ENCODE assay signal across 17 cellular contexts in genomic region chr1:45667321-45668111, GRCh38. TPM values are rescaled to one million over a fixed set of nuclear protein-coding genes. Genes with fewer than 3 reads are reported as not detected.
DNase-seq lines count a peak whose midpoint lies in the region; ATAC-seq and TF ChIP-seq lines count a peak whose summit lies in the region.
"Had no signal": no experiment of that assay in that cellular context is flagged by ENCODE, and none has a peak within 500 bp of the region (broad histone marks: within the 10 kb centered on the region; RNA-seq: fewer than 3 reads in every experiment).

No MANE protein-coding gene starts in this region.

- H3K27ac Mint-ChIP-seq in CD8-positive, alpha-beta T cell, result peak overlapping the region; percentile 5
- H3K27ac Mint-ChIP-seq in endodermal cell, result peak overlapping the region; percentile 69

- H3K27ac ChIP-seq in left ventricle myocardium inferior (replicated peaks) (peak overlapping the region; percentile 0), endodermal cell (ENCODE audit: low read depth, low read length) (no peak overlapping the region), psoas muscle (peak overlapping the region; percentile 33), suprapubic skin (no peak overlapping the region)
- no peak overlapping the region for H3K27ac ChIP-seq in CD8-positive, alpha-beta T cell (ENCODE audit: low read depth, low read length)
- H3K27ac ChIP-seq: A549, KMS-11 had no signal

- H3K36me3 Mint-ChIP-seq in CD8-positive, alpha-beta T cell, result peaks cover 26% of the 10 kb centered on the region
- H3K36me3 Mint-ChIP-seq in endodermal cell (ENCODE audit: low read depth), result peaks cover 29% of the 10 kb centered on the region

- H3K9me3 Mint-ChIP-seq in CD8-positive, alpha-beta T cell, result no peaks in the 10 kb centered on the region
- peaks cover 3% of the 10 kb centered on the region for H3K9me3 Mint-ChIP-seq in endodermal cell

- no peak for TF ChIP-seq POLR2A in suprapubic skin (IDR thresholded peaks at IDR 0.05)

- no peak for ATAC-seq in CD8-positive, alpha-beta T cell
- ATAC-seq in psoas muscle, result peak; percentile 33 to 60 (median 38)
- ATAC-seq: A549 had no signal

- H3K9ac ChIP-seq in endodermal cell (ENCODE audit: extremely low read depth, low read length, poor library complexity, severe bottlenecking), result no peak overlapping the region
- H3K9ac ChIP-seq: KMS-11 had no signal

- intact Hi-C loops in left ventricle myocardium inferior (cut with micrococcal nuclease) (no loop called here), cardiac septum (cut with DNase I) (no loop called here), psoas muscle (cut with DNase I) (no loop called here)
- intact Hi-C loops in CD8-positive, alpha-beta T cell (cut with DNase I, micrococcal nuclease), result no loop called here

- CTCF ChIA-PET in CD8-positive, alpha-beta T cell (lab: Charles Lee), result no interaction called here

- H3K9me3 ChIP-seq in left ventricle myocardium inferior (replicated peaks), result no peaks in the 10 kb centered on the region
- H3K9me3 ChIP-seq in CD8-positive, alpha-beta T cell (ENCODE audit: low read length), result no peaks in the 10 kb centered on the region
- no peaks in the 10 kb centered on the region for H3K9me3 ChIP-seq in endodermal cell (ENCODE audit: control insufficient read depth, low read length)
- H3K9me3 ChIP-seq in psoas muscle, result no peaks in the 10 kb centered on the region
- H3K9me3 ChIP-seq in suprapubic skin, result no peaks in the 10 kb centered on the region
- H3K9me3 ChIP-seq: A549 had no signal

- no peak for TF ChIP-seq CTCF in left ventricle myocardium inferior (IDR thresholded peaks at IDR 0.05; ENCODE audit: borderline replicate concordance)
- TF ChIP-seq CTCF in CD8-positive, alpha-beta T cell (IDR thresholded peaks at IDR 0.05), result no peak
- TF ChIP-seq CTCF in endodermal cell (conservative IDR thresholded peaks at IDR 0.05), result no peak
- TF ChIP-seq CTCF in psoas muscle (IDR thresholded peaks at IDR 0.05), result no peak
- TF ChIP-seq CTCF in suprapubic skin (IDR thresholded peaks at IDR 0.05), result no peak

- H3K36me3 ChIP-seq in left ventricle myocardium inferior (no peaks in the 10 kb centered on the region), endodermal cell (ENCODE audit: control insufficient read depth, insufficient read depth, low read length) (peaks cover 14% of the 10 kb centered on the region), psoas muscle (ENCODE audit: insufficient read depth in 1 of 2, low read depth in 1 of 2) (no peaks in the 10 kb centered on the region), suprapubic skin (no peaks in the 10 kb centered on the region)
- peaks cover 2% of the 10 kb centered on the region for H3K36me3 ChIP-seq in CD8-positive, alpha-beta T cell (ENCODE audit: insufficient read depth, low read length)

- POLR2A ChIA-PET in CD8-positive, alpha-beta T cell (lab: Charles Lee), result no interaction called here

- DNase-seq in left ventricle myocardium inferior (no peak), cardiac septum (ENCODE audit: low spot score) (no peak), endodermal cell (no peak), psoas muscle (no peak), amniotic stem cell (lab: John Stamatoyannopoulos, UW) (no peak), suprapubic skin (ENCODE audit: low spot score in 2 of 2) (no peak)
- DNase-seq in CD8-positive, alpha-beta T cell, result no peak
- DNase-seq: DMS79, MV-4-11, NCI-H1417, NCI-H187, NCI-H2107, NCI-H510A treated with DMSO at 0.1 percent for 48 hours, NCI-H774, SHP77 treated with DMSO at 0.1 percent for 48 hours had no signal

- H3K27me3 Mint-ChIP-seq in CD8-positive, alpha-beta T cell (ENCODE audit: low read depth), result no peaks in the 10 kb centered on the region
- H3K27me3 Mint-ChIP-seq in endodermal cell (ENCODE audit: insufficient read depth), result no peaks in the 10 kb centered on the region

- H3K4me3 ChIP-seq in left ventricle myocardium inferior (no peak overlapping the region), endodermal cell (ENCODE audit: low read length) (no peak overlapping the region), psoas muscle (peak overlapping the region; percentile 2), suprapubic skin (no peak overlapping the region)
- no peak overlapping the region for H3K4me3 ChIP-seq in CD8-positive, alpha-beta T cell (ENCODE audit: low read depth, low read length)
- H3K4me3 ChIP-seq: A549 had no signal

- no peak for TF ChIP-seq EP300 in suprapubic skin (IDR thresholded peaks at IDR 0.05)

- H3K4me3 Mint-ChIP-seq in CD8-positive, alpha-beta T cell, result no peak overlapping the region
- no peak overlapping the region for H3K4me3 Mint-ChIP-seq in endodermal cell

- WGBS in endodermal cell (ENCODE audit: insufficient coverage in 1 of 2, insufficient read length in 1 of 2), 2 experiments, result 90 to 94% methylated on average over 1 to 8 of the region's 8 CpGs
- 54 to 70% (median 60%) methylated on average over 8 of the region's 8 CpGs for WGBS in psoas muscle, 3 donors
- WGBS in suprapubic skin, result 83% methylated on average over 8 of the region's 8 CpGs

- H3K27me3 ChIP-seq in left ventricle myocardium inferior (ENCODE audit: low read depth) (no peaks in the 10 kb centered on the region), endodermal cell (ENCODE audit: control insufficient read depth, insufficient read depth, low read length, poor library complexity, severe bottlenecking) (no peaks in the 10 kb centered on the region), psoas muscle (ENCODE audit: insufficient read depth in 3 of 3, low read length in 2 of 3) (no peaks in the 10 kb centered on the region), suprapubic skin (no peaks in the 10 kb centered on the region)
- H3K27me3 ChIP-seq in CD8-positive, alpha-beta T cell (ENCODE audit: insufficient read depth, low read length), result no peaks in the 10 kb centered on the region

- peaks cover 82% of the 10 kb centered on the region for H3K4me1 ChIP-seq in left ventricle myocardium inferior
- H3K4me1 ChIP-seq in CD8-positive, alpha-beta T cell (ENCODE audit: insufficient read depth, low read length), result peaks cover 15% of the 10 kb centered on the region
- no peaks in the 10 kb centered on the region for H3K4me1 ChIP-seq in endodermal cell (ENCODE audit: control insufficient read depth, insufficient read depth, low read length)
- peaks cover 63% of the 10 kb centered on the region for H3K4me1 ChIP-seq in psoas muscle
- peaks cover 15% of the 10 kb centered on the region for H3K4me1 ChIP-seq in suprapubic skin

- H3K4me1 Mint-ChIP-seq in CD8-positive, alpha-beta T cell (ENCODE audit: low read depth), result peaks cover 61% of the 10 kb centered on the region
- H3K4me1 Mint-ChIP-seq in endodermal cell, result peaks cover 11% of the 10 kb centered on the region

RNA-seq across cellular contexts. Expression of gene GPBP1L1, which starts 18.8 kb away (rescaled TPM):
- total RNA-seq in left ventricle myocardium inferior, result 80.7 TPM
- 80.6 TPM for total RNA-seq in cardiac septum
- 100 to 1,000 TPM; 125 to 128 TPM for total RNA-seq in CD8-positive, alpha-beta T cell
- 100 to 1,000 TPM; 117 to 124 TPM for total RNA-seq in endodermal cell
- polyA plus RNA-seq in endodermal cell (2013, experiment 1 of 2), result 79.0 TPM
- 76.2 TPM for polyA plus RNA-seq in endodermal cell (2013, experiment 2 of 2)
- total RNA-seq in psoas muscle, result 10 to 100 TPM; 52.2 to 71.0 (median 64.1) TPM
- 10 to 100 TPM; 25.8 to 74.4 (median 39.4) TPM for polyA plus RNA-seq in psoas muscle
- total RNA-seq in suprapubic skin, result 100 to 1,000 TPM; 121 to 219 (median 131) TPM

RNA-seq across cellular contexts. Expression of gene TMEM69, which starts 20.5 kb away (rescaled TPM):
- total RNA-seq in left ventricle myocardium inferior (23.5 TPM), cardiac septum (21.0 TPM), endodermal cell (10 to 100 TPM; 25.1 to 28.1 TPM), psoas muscle (10 to 100 TPM; 15.3 to 21.9 (median 19.5) TPM), suprapubic skin (10 to 100 TPM; 13.8 to 27.7 (median 19.3) TPM)
- total RNA-seq in CD8-positive, alpha-beta T cell, result 1 to 10 TPM; 5.1 to 8.2 TPM
- 60.2 TPM for polyA plus RNA-seq in endodermal cell (2013, experiment 1 of 2)
- polyA plus RNA-seq in endodermal cell (2013, experiment 2 of 2), result 53.6 TPM
- 10 to 100 TPM; 16.6 to 50.8 (median 26.9) TPM for polyA plus RNA-seq in psoas muscle

RNA-seq across cellular contexts. Expression of gene CCDC17, which starts 43.7 kb away (rescaled TPM):
- total RNA-seq in left ventricle myocardium inferior, result 1.2 TPM
- 1.2 TPM for total RNA-seq in cardiac septum
- total RNA-seq in CD8-positive, alpha-beta T cell, result 1 to 10 TPM; 3.8 to 4.5 TPM
- total RNA-seq in endodermal cell, result 1 to 10 TPM; 2.5 to 5.1 TPM
- polyA plus RNA-seq in endodermal cell (2013, experiment 1 of 2), result 1.2 TPM
- 1.2 TPM for polyA plus RNA-seq in endodermal cell (2013, experiment 2 of 2)
- 1 to 10 TPM; 1.2 to 1.7 (median 1.3) TPM for total RNA-seq in psoas muscle
- polyA plus RNA-seq in psoas muscle, result 1 to 10 TPM in 2 of 3 donors, under 1 TPM in 1; 0.69 to 2.1 (median 1.1) TPM
- 1 to 10 TPM; 3.2 to 6.5 (median 4.0) TPM for total RNA-seq in suprapubic skin

Comparison
In these comparisons a context has a peak if more than half of its experiments do, and no peak if none do; other contexts are left out.
1. H3K27ac ChIP-seq: peak in left ventricle myocardium inferior (single experiment) and psoas muscle (single experiment); none in CD8-positive, alpha-beta T cell (single experiment), endodermal cell (single experiment) and suprapubic skin (single experiment).